Comparison of ENCODE assay signal across 8 cellular contexts in genomic region chr11:12287009-12287373, GRCh38.
DNase-seq lines count a peak whose midpoint lies in the region; ATAC-seq and TF ChIP-seq lines count a peak whose summit lies in the region.

No MANE protein-coding gene starts in this region.

- POLR2A ChIA-PET in HCT116 (lab: Charles Lee), result interaction anchor here (1.0 kb wide), 1 partner anchor 221 kb away, joined by 3 read pairs; no protein-coding TSS in a partner anchor

- RAD21 ChIA-PET in HCT116 (lab: Charles Lee; ENCODE audit: low non-redundant PET in 1 of 2, low total read pairs in 2 of 2, uncharacterized antibody in 2 of 2, unreplicated experiment in 2 of 2), result no interaction called here

- H3K9me3 ChIP-seq in HCT116 (ENCODE audit: control insufficient read depth in 1 of 2, insufficient read depth in 1 of 2, low read depth in 1 of 2, low read length in 2 of 2) (no peaks in the 10 kb centered on the region), subcutaneous abdominal adipose tissue (ENCODE audit: control insufficient read depth in 5 of 5, low read length in 5 of 5) (no peaks in the 10 kb centered on the region)

- H3K79me2 ChIP-seq in HCT116 (ENCODE audit: insufficient read depth, low read length), result no peaks in the 10 kb centered on the region

- H3K36me3 ChIP-seq in HCT116 (ENCODE audit: control insufficient read depth in 1 of 2, insufficient read depth in 2 of 2, low read length in 2 of 2) (no peaks in the 10 kb centered on the region), subcutaneous abdominal adipose tissue (ENCODE audit: control insufficient read depth in 5 of 5, insufficient read depth in 5 of 5, low read length in 5 of 5) (no peaks in the 10 kb centered on the region)

- CTCF ChIA-PET in HCT116 (lab: Charles Lee), result interaction anchor here (0.6 to 3.7 kb wide), 10 partner anchors 50 to 676 kb away, joined by 3 to 40 read pairs (median 4); no protein-coding TSS in a partner anchor

- intact Hi-C loops in HCT116 (cut with micrococcal nuclease), result loop anchor here (2.0 kb wide), 2 partner anchors 608 to 676 kb away; no protein-coding TSS in a partner anchor

- no peaks in the 10 kb centered on the region for H3K27me3 ChIP-seq in HCT116 (ENCODE audit: insufficient read depth, low read length)
- peaks cover 0 to 4% (median 0%) of the 10 kb centered on the region in 5 donors for H3K27me3 ChIP-seq in subcutaneous abdominal adipose tissue (ENCODE audit: control insufficient read depth in 5 of 5, insufficient read depth in 4 of 5, low read length in 5 of 5)

- no peaks in the 10 kb centered on the region for H3K9me2 ChIP-seq in HCT116 (ENCODE audit: insufficient read depth)

- no peak for TF ChIP-seq POLR2A in HCT116 (IDR thresholded peaks at IDR 0.05; ENCODE audit: borderline replicate concordance, extremely low read depth, insufficient read depth, insufficient read length)

- BruUV-seq in HCT116 (replicated peaks; lab: Mats Ljungman, UMichigan), result no TSS peak

- H2AFZ ChIP-seq in HCT116 (ENCODE audit: low read depth, low read length, poor library complexity, severe bottlenecking), result no peak overlapping the region

- DNase-seq in HCT116 (ENCODE audit: low read depth, low spot score), result peak; percentile 47
- peak; percentile 98 for DNase-seq in astrocyte of the spinal cord (ENCODE audit: low read depth, low spot score)
- DNase-seq in iPS-NIHi7 (ENCODE audit: extremely low spot score), result peak; percentile 38
- no peak for DNase-seq in Ammon's horn (ENCODE audit: low spot score)
- DNase-seq in activated CD4-positive, alpha-beta T cell treated with anti-CD3 and anti-CD28 coated beads for 4 hours, result no peak
- DNase-seq in activated T-cell treated with anti-CD3 and anti-CD28 coated beads for 4 hours, result no peak
- no peak for DNase-seq in T-helper 9 cell

- TF ChIP-seq CTCF in HCT116 (IDR thresholded peaks at IDR 0.05 in 2 of 3, conservative IDR thresholded peaks at IDR 0.05 in 1 of 3; ENCODE audit: borderline replicate concordance in 1 of 3, insufficient read depth in 1 of 3, low read depth in 2 of 3, low read length in 2 of 3) (no peak), astrocyte of the spinal cord (IDR thresholded peaks at IDR 0.05; ENCODE audit: low read depth, low read length) (no peak)

- H3K4me3 ChIP-seq in HCT116 (replicated peaks in 1 of 2; ENCODE audit: low read depth in 1 of 2, low read length in 2 of 2), result peak overlapping the region in 1 of 2 experiments; percentile 50; a peak in 3 of 4 replicates
- H3K4me3 ChIP-seq in astrocyte of the spinal cord (ENCODE audit: low read depth, low read length), result peak overlapping the region; percentile 34
- H3K4me3 ChIP-seq in subcutaneous abdominal adipose tissue (ENCODE audit: low read depth in 1 of 5, low read length in 5 of 5), result no peak overlapping the region

- in situ Hi-C loops in astrocyte of the spinal cord (cut with HindIII; ENCODE audit: low sequenced_read_pairs), result no loop called here

- peak overlapping the region; percentile 58 for H3K9ac ChIP-seq in HCT116 (ENCODE audit: low read length)
- no peak overlapping the region for H3K9ac ChIP-seq in subcutaneous abdominal adipose tissue (ENCODE audit: low read length in 5 of 5)

- H4K20me1 ChIP-seq in HCT116 (ENCODE audit: insufficient read depth), result no peaks in the 10 kb centered on the region

- peak; percentile 59 for ATAC-seq in HCT116

- H3K4me1 ChIP-seq in HCT116 (ENCODE audit: control insufficient read depth in 1 of 2, insufficient read depth in 2 of 2, low read length in 2 of 2) (peaks cover 25 to 39% of the 10 kb centered on the region in 2 experiments), subcutaneous abdominal adipose tissue (ENCODE audit: control insufficient read depth in 5 of 5, insufficient read depth in 5 of 5, low read length in 5 of 5) (peaks cover 9 to 40% (median 27%) of the 10 kb centered on the region in 5 donors)

- H3K27ac ChIP-seq in HCT116 (ENCODE audit: low read depth, low read length), result peak overlapping the region; percentile 62
- H3K27ac ChIP-seq in subcutaneous abdominal adipose tissue (ENCODE audit: low read depth, low read length), result peak overlapping the region; percentile 77

- peak overlapping the region; percentile 81 for H3K4me2 ChIP-seq in HCT116 (ENCODE audit: low read length)

- TF ChIP-seq RAD21 in HCT116 (IDR thresholded peaks at IDR 0.05; ENCODE audit: low read depth), result no peak

TF ChIP-seq in HCT116, 20 proteins besides CTCF, POLR2A, EP300 and RAD21:
- TF ChIP-seq SP1 (IDR thresholded peaks at IDR 0.05; ENCODE audit: low read depth), result no peak
- TF ChIP-seq REST (IDR thresholded peaks at IDR 0.05; ENCODE audit: low read depth), result no peak
- no peak for TF ChIP-seq EZH2 (IDR thresholded peaks at IDR 0.05)
- no peak for TF ChIP-seq ATF3 (IDR thresholded peaks at IDR 0.05)
- TF ChIP-seq ELF1 (IDR thresholded peaks at IDR 0.05; ENCODE audit: borderline replicate concordance, low read depth), result no peak
- TF ChIP-seq TCF7L2 (IDR thresholded peaks at IDR 0.05; ENCODE audit: borderline replicate concordance, extremely low read depth, insufficient read depth, insufficient read length), result no peak
- TF ChIP-seq ZBTB33 (IDR thresholded peaks at IDR 0.05; ENCODE audit: extremely low read depth, insufficient replicate concordance, low read length), result no peak
- peak; percentile 53; the same call in 1 of the 2 replicates for TF ChIP-seq FOSL1 (IDR thresholded peaks at IDR 0.05; ENCODE audit: low read depth)
- no peak for TF ChIP-seq MAX (IDR thresholded peaks at IDR 0.05)

Comparison
In these comparisons a context has a peak if more than half of its experiments do, and no peak if none do; other contexts are left out.
1. DNase-seq: peak in HCT116 (single experiment), astrocyte of the spinal cord (single experiment) and iPS-NIHi7 (single experiment); none in Ammon's horn (single experiment), activated CD4-positive, alpha-beta T cell treated with anti-CD3 and anti-CD28 coated beads for 4 hours (0 of 2), activated T-cell treated with anti-CD3 and anti-CD28 coated beads for 4 hours (single experiment) and T-helper 9 cell (single experiment).